17 cellular contexts compared by ENCODE assay signal in genomic region chr19:6861683-6862286, GRCh38. TPM values are rescaled to one million over a fixed set of nuclear protein-coding genes. Genes with fewer than 3 reads are reported as not detected.
DNase-seq lines count a peak whose midpoint lies in the region; ATAC-seq and TF ChIP-seq lines count a peak whose summit lies in the region.
"Had no signal": no experiment of that assay in that cellular context is flagged by ENCODE, and none has a peak within 500 bp of the region (broad histone marks: within the 10 kb centered on the region; RNA-seq: fewer than 3 reads in every experiment).

No MANE protein-coding gene starts in this region.

- H3K9ac ChIP-seq in PC-3 (ENCODE audit: low read length) = no peak overlapping the region
- H3K9ac ChIP-seq in parathyroid adenoma = no peak overlapping the region
- H3K9ac ChIP-seq: KMS-11 had no signal

- no peak overlapping the region for H2AFZ ChIP-seq in PC-3 (ENCODE audit: low read length)
- H2AFZ ChIP-seq in parathyroid adenoma = peak overlapping the region; percentile 46

- H3K36me3 Mint-ChIP-seq in activated CD8-positive, alpha-beta memory T cell treated with anti-CD3 and anti-CD28 coated beads, Interleukin-2, amount 10 ng/mL, durations not matched to agents 7 days and 5 days = peaks cover 6% of the 10 kb centered on the region
- peaks cover 31% of the 10 kb centered on the region for H3K36me3 Mint-ChIP-seq in central memory CD8-positive, alpha-beta T cell (ENCODE audit: insufficient read depth)
- no peaks in the 10 kb centered on the region for H3K36me3 Mint-ChIP-seq in type B pancreatic cell

- no peaks in the 10 kb centered on the region for H3K27me3 Mint-ChIP-seq in activated CD8-positive, alpha-beta memory T cell treated with anti-CD3 and anti-CD28 coated beads, Interleukin-2, amount 10 ng/mL, durations not matched to agents 7 days and 5 days
- no peaks in the 10 kb centered on the region for H3K27me3 Mint-ChIP-seq in central memory CD8-positive, alpha-beta T cell
- H3K27me3 Mint-ChIP-seq in type B pancreatic cell = peaks cover 17% of the 10 kb centered on the region

- H3K4me1 ChIP-seq in PC-3 (ENCODE audit: insufficient read depth, low read length) (peaks cover 6% of the 10 kb centered on the region; the same call in 1 of the 2 replicates), parathyroid adenoma (peaks cover 7% of the 10 kb centered on the region), right cardiac atrium (ENCODE audit: control insufficient read depth, insufficient read depth, low read length) (no peaks in the 10 kb centered on the region)

- intact Hi-C loops in PC-3 (cut with micrococcal nuclease) = no loop called here
- intact Hi-C loops in right cardiac atrium (cut with DNase I) = loop anchor here (2.0 to 10.0 kb wide), 6 partner anchors 123 to 344 kb away; partner anchors contain the start of genes TRIP10 (in 2 of the 4) and GPR108 (in 1 of the 4)

- no TSS peak for BruUV-seq in PC-3 (replicated peaks; lab: Mats Ljungman, UMichigan)

- H3K36me3 ChIP-seq in PC-3 (ENCODE audit: low read depth, low read length) = no peaks in the 10 kb centered on the region
- H3K36me3 ChIP-seq in parathyroid adenoma (ENCODE audit: control insufficient read depth, insufficient read depth, low read length) = no peaks in the 10 kb centered on the region
- H3K36me3 ChIP-seq: suprapubic skin had no signal

- 81% methylated on average over 10 of the region's 10 CpGs for WGBS in right cardiac atrium

- ATAC-seq in activated CD8-positive, alpha-beta memory T cell treated with anti-CD3 and anti-CD28 coated beads, Interleukin-2, amount 10 ng/mL, durations not matched to agents 7 days and 5 days = no peak
- ATAC-seq in PC-3 = no peak
- no peak for ATAC-seq in central memory CD8-positive, alpha-beta T cell (replicated peaks; ENCODE audit: extremely low read depth, poor library complexity, severe bottlenecking)
- no peak for ATAC-seq in right cardiac atrium

- no peak overlapping the region for H3K27ac ChIP-seq in PC-3 (ENCODE audit: low read length)
- H3K27ac ChIP-seq in parathyroid adenoma = no peak overlapping the region
- H3K27ac ChIP-seq in right cardiac atrium (ENCODE audit: low read length) = no peak overlapping the region
- H3K27ac ChIP-seq: KMS-11, suprapubic skin had no signal

- peaks cover 12% of the 10 kb centered on the region for H3K4me1 Mint-ChIP-seq in activated CD8-positive, alpha-beta memory T cell treated with anti-CD3 and anti-CD28 coated beads, Interleukin-2, amount 10 ng/mL, durations not matched to agents 7 days and 5 days
- H3K4me1 Mint-ChIP-seq in central memory CD8-positive, alpha-beta T cell = peaks cover 22% of the 10 kb centered on the region
- peaks cover 5% of the 10 kb centered on the region for H3K4me1 Mint-ChIP-seq in type B pancreatic cell (ENCODE audit: unreplicated experiment)

- no peaks in the 10 kb centered on the region for H3F3A ChIP-seq in PC-3 (ENCODE audit: low read length, unreplicated experiment)

- H3K4me3 ChIP-seq in PC-3 (ENCODE audit: low read length) = no peak overlapping the region
- no peak overlapping the region for H3K4me3 ChIP-seq in parathyroid adenoma (ENCODE audit: low read depth, low read length)
- H3K4me3 ChIP-seq in right cardiac atrium (ENCODE audit: low read length) = no peak overlapping the region
- no peak overlapping the region for H3K4me3 ChIP-seq in foreskin fibroblast (ENCODE audit: low read depth in 1 of 2, low read length in 2 of 2)
- H3K4me3 ChIP-seq: suprapubic skin had no signal

- H3K79me2 ChIP-seq in PC-3 (ENCODE audit: low read length) = no peaks in the 10 kb centered on the region
- no peaks in the 10 kb centered on the region for H3K79me2 ChIP-seq in parathyroid adenoma

- H3K27me3 ChIP-seq in PC-3 (ENCODE audit: low read length) (peaks cover 8% of the 10 kb centered on the region), parathyroid adenoma (ENCODE audit: control insufficient read depth, insufficient read depth, low read length) (no peaks in the 10 kb centered on the region), right cardiac atrium (ENCODE audit: control insufficient read depth, insufficient read depth) (no peaks in the 10 kb centered on the region)
- H3K27me3 ChIP-seq: suprapubic skin had no signal

- H3K27ac Mint-ChIP-seq in activated CD8-positive, alpha-beta memory T cell treated with anti-CD3 and anti-CD28 coated beads, Interleukin-2, amount 10 ng/mL, durations not matched to agents 7 days and 5 days = peak overlapping the region; percentile 22
- H3K27ac Mint-ChIP-seq in central memory CD8-positive, alpha-beta T cell (ENCODE audit: low read depth) = peak overlapping the region; percentile 92
- H3K27ac Mint-ChIP-seq in type B pancreatic cell = no peak overlapping the region
- H3K27ac Mint-ChIP-seq: dendritic cell treated with granulocyte-macrophage colony-stimulating factor and Interleukin-4, amounts not matched to agents 40 ng/mL and 50 ng/mL, for 4 days had no signal

- no peaks in the 10 kb centered on the region for H4K20me1 ChIP-seq in PC-3 (ENCODE audit: low read length)

- no peaks in the 10 kb centered on the region for H3K9me3 Mint-ChIP-seq in activated CD8-positive, alpha-beta memory T cell treated with anti-CD3 and anti-CD28 coated beads, Interleukin-2, amount 10 ng/mL, durations not matched to agents 7 days and 5 days (ENCODE audit: low read depth)
- H3K9me3 Mint-ChIP-seq in central memory CD8-positive, alpha-beta T cell = no peaks in the 10 kb centered on the region
- no peaks in the 10 kb centered on the region for H3K9me3 Mint-ChIP-seq in type B pancreatic cell
- H3K9me3 Mint-ChIP-seq: dendritic cell treated with granulocyte-macrophage colony-stimulating factor and Interleukin-4, amounts not matched to agents 40 ng/mL and 50 ng/mL, for 4 days had no signal

- DNase-seq in activated CD8-positive, alpha-beta memory T cell treated with anti-CD3 and anti-CD28 coated beads, Interleukin-2, amount 10 ng/mL, durations not matched to agents 7 days and 5 days = no peak
- no peak for DNase-seq in activated CD8-positive, alpha-beta memory T cell treated with anti-CD3 and anti-CD28 coated beads, Interleukin-2, amount 50 U/mL, for 48 hours
- DNase-seq in PC-3 = peak; percentile 50
- no peak for DNase-seq in central memory CD8-positive, alpha-beta T cell (ENCODE audit: low spot score in 2 of 2)
- DNase-seq in right cardiac atrium = no peak
- no peak for DNase-seq in type B pancreatic cell (ENCODE audit: extremely low spot score, unreplicated experiment)
- no peak for DNase-seq in foreskin fibroblast
- DNase-seq: ACHN, aorta, NCI-H187 treated with DMSO at 0.1 percent for 48 hours, NCI-H526 treated with DMSO at 0.1 percent for 48 hours, T1000 had no signal

- H3K4me3 Mint-ChIP-seq in activated CD8-positive, alpha-beta memory T cell treated with anti-CD3 and anti-CD28 coated beads, Interleukin-2, amount 10 ng/mL, durations not matched to agents 7 days and 5 days = no peak overlapping the region
- H3K4me3 Mint-ChIP-seq in central memory CD8-positive, alpha-beta T cell = no peak overlapping the region
- no peak overlapping the region for H3K4me3 Mint-ChIP-seq in type B pancreatic cell
- H3K4me3 Mint-ChIP-seq: dendritic cell treated with granulocyte-macrophage colony-stimulating factor and Interleukin-4, amounts not matched to agents 40 ng/mL and 50 ng/mL, for 4 days had no signal

- no peaks in the 10 kb centered on the region for H3K9me2 ChIP-seq in PC-3 (replicated peaks; ENCODE audit: low read length)

- no peaks in the 10 kb centered on the region for H3K9me3 ChIP-seq in PC-3 (ENCODE audit: low read length)
- H3K9me3 ChIP-seq in parathyroid adenoma (ENCODE audit: control insufficient read depth, low read length) = no peaks in the 10 kb centered on the region
- H3K9me3 ChIP-seq in right cardiac atrium (ENCODE audit: control insufficient read depth, low read length) = no peaks in the 10 kb centered on the region
- H3K9me3 ChIP-seq: suprapubic skin had no signal

- POLR2A ChIA-PET in PC-3 (lab: Charles Lee; ENCODE audit: unreplicated experiment) = interaction anchor here (0.6 kb wide), 1 partner anchor 147 kb away, joined by 4 read pairs; no protein-coding TSS in a partner anchor

- TF ChIP-seq CTCF in PC-3 (conservative IDR thresholded peaks at IDR 0.05; ENCODE audit: low read depth, low read length) (no peak), parathyroid adenoma (IDR thresholded peaks at IDR 0.05) (no peak), type B pancreatic cell (conservative IDR thresholded peaks at IDR 0.05) (no peak), foreskin fibroblast (IDR thresholded peaks at IDR 0.05; ENCODE audit: low read depth, low read length) (no peak)

- CTCF ChIA-PET in activated CD8-positive, alpha-beta memory T cell treated with anti-CD3 and anti-CD28 coated beads, Interleukin-2, amount 10 ng/mL, durations not matched to agents 7 days and 5 days (lab: Charles Lee) = interaction anchor here (0.6 to 8.3 kb wide), 14 partner anchors 12 to 344 kb away, joined by 3 to 127 read pairs (median 4); partner anchors contain the start of genes GPR108, TNFSF14 and TRIP10
- CTCF ChIA-PET in PC-3 (lab: Charles Lee) = interaction anchor here (0.8 kb wide), 1 partner anchor 124 kb away, joined by 9 read pairs; the partner anchor contains the start of gene GPR108

- H3K4me2 ChIP-seq in PC-3 (ENCODE audit: low read length) (no peak overlapping the region), parathyroid adenoma (ENCODE audit: low read length) (no peak overlapping the region)

RNA-seq across cellular contexts. Expression of gene ADGRE1, which starts 25.6 kb away (rescaled TPM):
- total RNA-seq in activated CD8-positive, alpha-beta memory T cell treated with anti-CD3 and anti-CD28 coated beads, Interleukin-2, amount 10 ng/mL, durations not matched to agents 7 days and 5 days = under 1 TPM; 0.44 to 0.54 TPM
- not detected in 2 replicates for total RNA-seq in PC-3 (2014; rRNA removed)
- total RNA-seq in right cardiac atrium = under 1 TPM; 0.25 to 0.53 (median 0.38) TPM
- polyA plus RNA-seq in right cardiac atrium = not detected
- not detected in 2 replicates for total RNA-seq in type B pancreatic cell (ENCODE audit: low replicate concordance)
- total RNA-seq: osteoblast, suprapubic skin had no signal
